In the genomic region with DNA sequence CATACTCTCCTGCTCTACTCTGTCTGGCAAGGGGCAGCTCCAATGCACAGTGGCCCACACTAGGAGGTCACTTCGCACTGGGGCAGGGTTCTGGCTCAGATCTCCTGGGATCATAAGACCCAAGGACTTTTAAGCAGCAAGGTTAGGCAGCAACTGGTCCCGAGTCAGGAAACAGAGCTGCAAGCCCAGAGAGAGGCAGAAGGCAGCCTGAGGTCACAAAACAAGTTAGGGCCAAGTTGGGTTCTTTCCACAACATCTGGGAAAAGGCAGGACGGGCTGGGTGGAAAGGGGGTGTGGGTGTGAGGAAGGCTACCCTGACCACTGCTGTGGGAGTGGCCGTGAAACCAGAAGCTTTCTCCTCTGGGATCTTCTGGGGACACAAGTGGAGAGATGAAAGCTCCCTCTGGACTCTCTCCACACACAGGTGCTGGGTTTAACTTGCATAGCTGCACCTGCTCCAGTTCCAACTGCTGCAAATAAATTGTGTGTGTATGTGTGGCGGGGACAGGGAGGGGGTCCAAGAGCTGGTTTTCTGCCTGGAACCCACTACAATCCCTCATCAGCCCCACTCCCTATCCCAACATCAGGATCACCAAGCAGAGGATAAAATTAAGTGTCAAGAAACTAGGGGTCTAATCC, we compare ENCODE assay signal across 9 cellular contexts. TPM values are rescaled to one million over a fixed set of nuclear protein-coding genes. Genes with fewer than 3 reads are reported as not detected.
DNase-seq lines count a peak whose midpoint lies in the region; ATAC-seq and TF ChIP-seq lines count a peak whose summit lies in the region.
"Had no signal": no experiment of that assay in that cellular context is flagged by ENCODE, and none has a peak within 500 bp of the region (broad histone marks: within the 10 kb centered on the region; RNA-seq: fewer than 3 reads in every experiment).

No MANE protein-coding gene starts in this region.

- DNase-seq in mammary epithelial cell (no peak), omental fat pad (ENCODE audit: low spot score) (no peak), GM10248 (ENCODE audit: extremely low spot score) (no peak)

- H4K20me1 ChIP-seq in BLaER1 (peaks cover 7% of the 10 kb centered on the region), mammary epithelial cell (ENCODE audit: insufficient read depth, low read length) (no peaks in the 10 kb centered on the region)

- intact Hi-C loops in mammary epithelial cell (cut with micrococcal nuclease): no loop called here

- H3K36me3 Mint-ChIP-seq in IgD-negative memory B cell: peaks cover 5% of the 10 kb centered on the region

- peak overlapping the region; percentile 96 for H3K4me3 ChIP-seq in BLaER1
- no peak overlapping the region for H3K4me3 ChIP-seq in mammary epithelial cell (replicated peaks in 1 of 3; ENCODE audit: insufficient read depth in 1 of 3, low read depth in 2 of 3, low read length in 3 of 3)
- no peak overlapping the region for H3K4me3 ChIP-seq in mucosa of stomach (ENCODE audit: low read length)

- H3K4me2 ChIP-seq in BLaER1 (peak overlapping the region; percentile 96), mammary epithelial cell (ENCODE audit: insufficient read depth, low read depth, low read length) (peak overlapping the region; percentile 28)

- POLR2A ChIA-PET in GM10248 (lab: Yijun Ruan, JAX): interaction anchor here (0.6 to 5.9 kb wide), 7 partner anchors 8 to 322 kb away, joined by 3 to 39 read pairs (median 8); partner anchors contain the start of genes RNF43, SUPT4H1 and TSPOAP1

- no TSS peak for BruUV-seq in mammary epithelial cell (replicated peaks; lab: Mats Ljungman, UMichigan)

- H3K36me3 ChIP-seq in BLaER1 (peaks cover 18% of the 10 kb centered on the region), mammary epithelial cell (ENCODE audit: insufficient read depth, low read length) (no peaks in the 10 kb centered on the region), mucosa of stomach (ENCODE audit: control insufficient read depth, insufficient read depth, low read length) (no peaks in the 10 kb centered on the region)

- H3K9me3 ChIP-seq in BLaER1: no peaks in the 10 kb centered on the region; the same call in 1 of the 2 replicates
- no peaks in the 10 kb centered on the region for H3K9me3 ChIP-seq in mammary epithelial cell (replicated peaks; ENCODE audit: insufficient read depth, low read length)
- H3K9me3 ChIP-seq in mucosa of stomach (ENCODE audit: control insufficient read depth, low read length): no peaks in the 10 kb centered on the region

- WGBS in mammary epithelial cell (ENCODE audit: low coverage, missing lambda C conversion rate): 43% methylated on average over 5 of the region's 5 CpGs

- H2AFZ ChIP-seq in mammary epithelial cell (ENCODE audit: low read depth, low read length): peak overlapping the region; percentile 64

- in situ Hi-C loops in mammary epithelial cell (cut with MboI; ENCODE audit: low sequenced_read_pairs in 2 of 2): no loop called here

- H3K27me3 ChIP-seq in BLaER1: no peaks in the 10 kb centered on the region
- H3K27me3 ChIP-seq in mammary epithelial cell (ENCODE audit: insufficient read depth, low read length): no peaks in the 10 kb centered on the region
- H3K27me3 ChIP-seq in mucosa of stomach (ENCODE audit: control insufficient read depth, insufficient read depth, low read length): no peaks in the 10 kb centered on the region

- peak overlapping the region; percentile 99 for H3K27ac Mint-ChIP-seq in IgD-negative memory B cell

- H3K4me1 ChIP-seq in BLaER1 (peaks cover 65% of the 10 kb centered on the region), mammary epithelial cell (ENCODE audit: insufficient read depth, low read length) (peaks cover 13% of the 10 kb centered on the region), mucosa of stomach (ENCODE audit: control insufficient read depth, insufficient read depth, low read length) (peaks cover 24% of the 10 kb centered on the region)

- H3K79me2 ChIP-seq in mammary epithelial cell (ENCODE audit: insufficient read depth, low read length): no peaks in the 10 kb centered on the region

- H3K27ac ChIP-seq in BLaER1: peak overlapping the region; percentile 100
- H3K27ac ChIP-seq in mammary epithelial cell (ENCODE audit: insufficient read depth, low read depth, low read length): no peak overlapping the region

- H3K9me3 Mint-ChIP-seq in IgD-negative memory B cell: peaks cover 0 to 1% (median 0%) of the 10 kb centered on the region in 3 donors

- peaks cover 40 to 57% (median 50%) of the 10 kb centered on the region in 3 donors for H3K4me1 Mint-ChIP-seq in IgD-negative memory B cell

- H3K27me3 Mint-ChIP-seq in IgD-negative memory B cell: no peaks in the 10 kb centered on the region

- H3K9ac ChIP-seq in BLaER1 (peak overlapping the region; percentile 100), mammary epithelial cell (ENCODE audit: insufficient read depth, low read length) (no peak overlapping the region), mucosa of stomach (ENCODE audit: low read length) (peak overlapping the region; percentile 65)

- peak overlapping the region; percentile 90 to 100 (median 96) for H3K4me3 Mint-ChIP-seq in IgD-negative memory B cell

- no peak for ATAC-seq in omental fat pad (ENCODE audit: low FRiP score)
- ATAC-seq in GM21360 (IDR thresholded peaks at IDR 0.05; ENCODE audit: unreplicated experiment): no peak
- no peak for ATAC-seq in activated CD4-positive, CD25-positive, alpha-beta regulatory T cell treated with anti-CD3 and anti-CD28 coated beads, Interleukin-2, amount 50 U/mL, for 24 hours

- no peak for TF ChIP-seq CTCF in mammary epithelial cell (conservative IDR thresholded peaks at IDR 0.05 in 1 of 2, IDR thresholded peaks at IDR 0.05 in 1 of 2; ENCODE audit: extremely low read depth in 1 of 2, insufficient read depth in 1 of 2, low read depth in 1 of 2, low read length in 2 of 2)
- no peak for TF ChIP-seq CTCF in omental fat pad (IDR thresholded peaks at IDR 0.05)
- no peak for TF ChIP-seq CTCF in GM10248 (IDR thresholded peaks at IDR 0.05; ENCODE audit: control extremely low read depth, extremely low read depth, low read depth, missing control alignments)

- CTCF ChIA-PET in mammary epithelial cell (lab: Charles Lee; ENCODE audit: low non-redundant PET): interaction anchor here (0.6 kb wide), 1 partner anchor 18 kb away, joined by 3 read pairs; no protein-coding TSS in a partner anchor
- CTCF ChIA-PET in GM10248 (lab: Yijun Ruan, JAX): interaction anchor here (1.4 to 5.4 kb wide), 8 partner anchors 8 to 81 kb away, joined by 4 to 41 read pairs (median 8); partner anchors contain the start of genes RNF43 and SUPT4H1

- dilution Hi-C loops in mammary epithelial cell (cut with HindIII; ENCODE audit: low sequenced_read_pairs): no loop called here

RNA-seq across cellular contexts. Expression of gene TSPOAP1, which starts 8.0 kb away (rescaled TPM):
- polyA plus RNA-seq in IgD-negative memory B cell (1.3 TPM), mammary epithelial cell (not detected)
- total RNA-seq in mammary epithelial cell (under 1 TPM; 0.05 to 0.17 TPM), omental fat pad (10 to 100 TPM in 1 of 4 donors, 1 to 10 TPM in 3; 1.9 to 13.6 (median 5.4) TPM)
- not detected for polyA minus RNA-seq in mammary epithelial cell
- total RNA-seq: NCI-H460 had no signal

RNA-seq across cellular contexts. Expression of gene SUPT4H1, which starts 15.4 kb away (rescaled TPM):
- polyA plus RNA-seq in IgD-negative memory B cell (94.2 TPM), mammary epithelial cell (94.7 TPM)
- total RNA-seq in mammary epithelial cell (10 to 100 TPM; 32.3 to 55.3 TPM), omental fat pad (10 to 100 TPM; 42.1 to 49.2 (median 47.3) TPM)
- polyA minus RNA-seq in mammary epithelial cell: 126 TPM

RNA-seq across cellular contexts. Expression of gene MPO, which starts 55.8 kb away (rescaled TPM):
- polyA plus RNA-seq in IgD-negative memory B cell (not detected), mammary epithelial cell (not detected)
- total RNA-seq in mammary epithelial cell (not detected), omental fat pad (under 1 TPM in 2 of 4 donors, not detected in 2; 0.19 to 0.84 TPM)
- polyA minus RNA-seq in mammary epithelial cell: not detected
- total RNA-seq: NCI-H460 had no signal
